ENCODE assay signal across 18 cellular contexts in the genomic region with DNA sequence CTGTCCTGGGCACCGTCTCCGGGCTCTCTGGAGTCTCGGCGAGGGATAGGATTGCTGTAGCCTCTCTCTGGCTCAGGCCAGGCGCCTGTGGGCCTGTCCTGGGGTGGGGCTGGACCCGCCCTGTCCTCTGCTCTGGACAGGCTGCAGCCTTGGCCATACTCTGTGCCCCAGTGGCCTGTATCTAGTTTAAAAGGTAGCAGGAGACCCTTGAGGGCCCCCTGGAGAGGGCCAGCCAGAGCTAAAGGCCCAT. TPM values are rescaled to one million over a fixed set of nuclear protein-coding genes. Genes with fewer than 3 reads are reported as not detected.
A peak's percentile ranks its signal among the peaks of the same experiment; 100 is the strongest.
DNase-seq lines count a peak whose midpoint lies in the region; ATAC-seq and TF ChIP-seq lines count a peak whose summit lies in the region.
"Had no signal": no experiment of that assay in that cellular context is flagged by ENCODE, and none has a peak within 500 bp of the region (broad histone marks: within the 10 kb centered on the region; RNA-seq: fewer than 3 reads in every experiment).

No MANE protein-coding gene starts in this region.

- H3K9ac ChIP-seq in HUES48 (ENCODE audit: low read depth, low read length) (no peak overlapping the region), neural cell (ENCODE audit: low read length) (peak overlapping the region; percentile 72)
- H3K9ac ChIP-seq: KMS-11 had no signal

- H4K20me1 ChIP-seq in neural cell (ENCODE audit: insufficient read depth) (no peaks in the 10 kb centered on the region), OCI-LY7 (ENCODE audit: insufficient read depth, low read length) (no peaks in the 10 kb centered on the region)

- H3K4me3 ChIP-seq in A673 (ENCODE audit: low read depth, low read length, poor library complexity, severe bottlenecking) = peak overlapping the region; percentile 73
- H3K4me3 ChIP-seq in HUES48 (ENCODE audit: low read depth, low read length) = peak overlapping the region; percentile 75
- H3K4me3 ChIP-seq in neural cell (ENCODE audit: low read length) = peak overlapping the region; percentile 95
- H3K4me3 ChIP-seq in OCI-LY7 (ENCODE audit: low read depth, low read length, poor library complexity, severe bottlenecking) = no peak overlapping the region
- H3K4me3 ChIP-seq in MG63 = no peak overlapping the region

- ATAC-seq in left cardiac atrium (no peak), GM21528 (IDR thresholded peaks at IDR 0.05; ENCODE audit: low FRiP score, unreplicated experiment) (no peak), GM19397 (IDR thresholded peaks at IDR 0.05; ENCODE audit: unreplicated experiment) (no peak)
- ATAC-seq: gastroesophageal sphincter, Panc1 had no signal

- no TSS peak for BruUV-seq in A673 (replicated peaks; lab: Mats Ljungman, UMichigan)
- BruUV-seq in OCI-LY7 (replicated peaks; lab: Mats Ljungman, UMichigan) = no TSS peak

- H3K9me3 ChIP-seq in A673 (ENCODE audit: low read depth, low read length, poor library complexity, severe bottlenecking) (no peaks in the 10 kb centered on the region), HUES48 (ENCODE audit: control insufficient read depth, insufficient read depth, low read length) (no peaks in the 10 kb centered on the region), neural cell (ENCODE audit: low read length) (no peaks in the 10 kb centered on the region), OCI-LY7 (ENCODE audit: low read length) (no peaks in the 10 kb centered on the region), MG63 (no peaks in the 10 kb centered on the region)
- H3K9me3 ChIP-seq: gastroesophageal sphincter, upper lobe of left lung had no signal

- H2AFZ ChIP-seq in neural cell (ENCODE audit: low read depth, low read length) = no peak overlapping the region
- no peak overlapping the region for H2AFZ ChIP-seq in OCI-LY7 (ENCODE audit: low read length)

- no peaks in the 10 kb centered on the region for H3F3A ChIP-seq in neural cell (ENCODE audit: insufficient read depth, low read length, poor library complexity, severe bottlenecking)

- no peak for TF ChIP-seq EP300 in neural cell (conservative IDR thresholded peaks at IDR 0.05; ENCODE audit: poor library complexity, severe bottlenecking)

- H3K4me2 ChIP-seq in neural cell (ENCODE audit: low read length) (peak overlapping the region; percentile 68), OCI-LY7 (ENCODE audit: low read length) (no peak overlapping the region)
- H3K4me2 ChIP-seq: KMS-11 had no signal

- CTCF ChIA-PET in A673 (lab: Charles Lee) (no interaction called here), OCI-LY7 (lab: Charles Lee; ENCODE audit: unreplicated experiment) (no interaction called here)

- DNase-seq in A673 (ENCODE audit: low spot score) (no peak), left cardiac atrium (peak; percentile 40), OCI-LY7 (ENCODE audit: low spot score) (no peak), MG63 (no peak)
- DNase-seq: activated naive CD4-positive, alpha-beta T cell; DMS153; effector memory CD4-positive, alpha-beta T cell; NCI-H146; NCI-H526 treated with DMSO at 0.1 percent for 48 hours had no signal

- H3K9me2 ChIP-seq in neural cell (ENCODE audit: insufficient read depth, low read length) = no peaks in the 10 kb centered on the region
- H3K9me2 ChIP-seq in OCI-LY7 (ENCODE audit: insufficient read depth, low read length) = no peaks in the 10 kb centered on the region

- H3K4me1 ChIP-seq in A673 (ENCODE audit: insufficient read depth, low read length, poor library complexity, severe bottlenecking) (peaks cover 40% of the 10 kb centered on the region), HUES48 (ENCODE audit: control insufficient read depth, insufficient read depth, low read length) (peaks cover 19% of the 10 kb centered on the region; the same call in 1 of the 2 replicates), OCI-LY7 (ENCODE audit: insufficient read depth, low read length, poor library complexity, severe bottlenecking) (no peaks in the 10 kb centered on the region)

- H3K27ac ChIP-seq in A673 (ENCODE audit: low read depth, low read length, poor library complexity, severe bottlenecking) = no peak overlapping the region
- H3K27ac ChIP-seq in HUES48 (ENCODE audit: low read depth, low read length) = peak overlapping the region; percentile 32
- H3K27ac ChIP-seq in neural cell (ENCODE audit: low read length) = no peak overlapping the region
- H3K27ac ChIP-seq in OCI-LY7 (ENCODE audit: low read depth, low read length, poor library complexity, severe bottlenecking) = no peak overlapping the region
- H3K27ac ChIP-seq: KMS-11, upper lobe of left lung had no signal

- intact Hi-C loops in A673 (cut with micrococcal nuclease; ENCODE audit: unreplicated experiment) (no loop called here), left cardiac atrium (cut with DNase I) (loop anchor here in 1 of 2 donors (10.0 kb wide), 1 partner anchor 235 kb away; no protein-coding TSS in a partner anchor), OCI-LY7 (cut with micrococcal nuclease; ENCODE audit: unreplicated experiment) (no loop called here)

- peaks cover 16% of the 10 kb centered on the region for H3K79me2 ChIP-seq in neural cell (replicated peaks; ENCODE audit: insufficient read depth, low read length)
- H3K79me2 ChIP-seq in OCI-LY7 (ENCODE audit: insufficient read depth, low read depth, low read length) = no peaks in the 10 kb centered on the region

- no peak for TF ChIP-seq RAD21 in neural cell (conservative IDR thresholded peaks at IDR 0.05)

- no peak for TF ChIP-seq CTCF in A673 (conservative IDR thresholded peaks at IDR 0.05; ENCODE audit: low read depth, low read length)
- no peak for TF ChIP-seq CTCF in neural cell (IDR thresholded peaks at IDR 0.05; ENCODE audit: poor library complexity, severe bottlenecking)
- no peak for TF ChIP-seq CTCF in OCI-LY7 (conservative IDR thresholded peaks at IDR 0.05; ENCODE audit: low read length)

- H3K36me3 ChIP-seq in A673 (ENCODE audit: insufficient read depth, low read length, poor library complexity, severe bottlenecking) (no peaks in the 10 kb centered on the region), HUES48 (ENCODE audit: control insufficient read depth, insufficient read depth, low read length) (peaks cover 14% of the 10 kb centered on the region), neural cell (ENCODE audit: insufficient read depth, low read length) (no peaks in the 10 kb centered on the region), OCI-LY7 (ENCODE audit: insufficient read depth, low read length) (no peaks in the 10 kb centered on the region), MG63 (no peaks in the 10 kb centered on the region)
- H3K36me3 ChIP-seq: gastroesophageal sphincter, upper lobe of left lung had no signal

- H3K27me3 ChIP-seq in A673 (replicated peaks; ENCODE audit: insufficient read depth, low read depth, low read length, poor library complexity) (peaks cover 21% of the 10 kb centered on the region), HUES48 (ENCODE audit: control insufficient read depth, insufficient read depth, low read length) (peaks cover 25% of the 10 kb centered on the region), neural cell (ENCODE audit: insufficient read depth, low read depth, low read length) (peaks cover 27% of the 10 kb centered on the region), MG63 (peaks cover 10% of the 10 kb centered on the region)

- POLR2A ChIA-PET in A673 (lab: Charles Lee; ENCODE audit: low non-redundant PET) (no interaction called here), OCI-LY7 (lab: Charles Lee) (no interaction called here)

TF ChIP-seq in neural cell, 6 proteins besides CTCF, POLR2A, EP300 and RAD21:
- TF ChIP-seq SMC3 (conservative IDR thresholded peaks at IDR 0.05; ENCODE audit: poor library complexity) (no peak), MXI1 (conservative IDR thresholded peaks at IDR 0.05; ENCODE audit: poor library complexity, severe bottlenecking) (no peak), REST (IDR thresholded peaks at IDR 0.05; ENCODE audit: borderline replicate concordance) (no peak), TAF1 (IDR thresholded peaks at IDR 0.05; ENCODE audit: low read depth) (no peak), EZH2 (IDR thresholded peaks at IDR 0.05; ENCODE audit: borderline replicate concordance, insufficient read depth, low read length, poor library complexity, severe bottlenecking) (no peak), POLR2AphosphoS5 (IDR thresholded peaks at IDR 0.05) (no peak)

RNA-seq across cellular contexts. Expression of gene KIF26A, which starts 1.8 kb away (rescaled TPM):
- 11.5 and 16.0 TPM in 2 replicates for total RNA-seq in A673 (2021)
- total RNA-seq in left cardiac atrium = 1 to 10 TPM; 7.6 to 8.1 TPM
- polyA plus RNA-seq in neural cell = 11.2 and 12.2 TPM in 2 replicates
- 24.1 and 31.9 TPM in 2 replicates for polyA minus RNA-seq in neural cell
- total RNA-seq in OCI-LY7 (2014; rRNA removed; shearing (Covaris generic)) = not detected in 2 replicates
- not detected in 2 replicates for total RNA-seq in OCI-LY7 (2022)
- total RNA-seq in MG63 (2014; rRNA removed; shearing (Covaris generic); ENCODE audit: low replicate concordance) = 0.92 and 1.1 TPM in 2 replicates
- total RNA-seq: osteoblast had no signal

RNA-seq across cellular contexts. Expression of gene ASPG, which starts 54.6 kb away (rescaled TPM):
- not detected in 2 replicates for total RNA-seq in A673 (2021)
- total RNA-seq in left cardiac atrium = 100 to 1,000 TPM in 1 of 2 donors, 10 to 100 TPM in 1; 92.0 to 168 TPM
- polyA plus RNA-seq in neural cell = 0.16 and 1.4 TPM in 2 replicates
- polyA minus RNA-seq in neural cell = 0.23 and 0.73 TPM in 2 replicates
- total RNA-seq in OCI-LY7 (2014; rRNA removed; shearing (Covaris generic)) = not detected in 2 replicates
- not detected in 2 replicates for total RNA-seq in OCI-LY7 (2022)
- total RNA-seq in MG63 (2014; rRNA removed; shearing (Covaris generic); ENCODE audit: low replicate concordance) = not detected in 2 replicates
- total RNA-seq: osteoblast had no signal

Comparison
In these comparisons a context has a peak if more than half of its experiments do, and no peak if none do; other contexts are left out.
1. H3K4me3 ChIP-seq: peak in A673 (single experiment), HUES48 (single experiment) and neural cell (single experiment); none in OCI-LY7 (single experiment) and MG63 (single experiment).
2. RNA of gene ASPG, which starts 54.6 kb away (total RNA-seq): 92.0 to 168 TPM in left cardiac atrium; not detected in A673, not detected in OCI-LY7 and not detected in MG63; every median in the first group is over 10 times any median in the second.